In the genomic region with DNA sequence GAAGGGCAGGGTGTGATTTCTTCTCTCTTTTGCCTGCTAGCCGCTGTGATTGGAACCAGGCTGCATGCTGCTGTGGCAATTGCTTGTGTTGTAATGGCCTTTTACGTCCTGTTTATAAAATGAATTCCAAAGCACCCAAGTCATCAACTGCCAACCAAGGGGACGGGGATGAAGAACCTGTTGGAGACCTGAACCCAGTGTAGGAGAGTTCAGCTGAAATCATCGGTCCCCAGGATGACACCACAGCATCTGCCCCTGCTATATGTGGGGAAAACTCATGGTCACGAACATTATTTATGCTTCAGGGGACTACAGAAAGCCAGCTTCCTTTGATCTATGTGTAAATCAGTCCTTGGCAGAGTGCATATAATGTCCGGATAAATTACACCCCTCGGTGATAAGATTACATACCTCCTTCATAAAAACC, we compare ENCODE assay signal across 1 cellular context.
TF ChIP-seq lines count a peak whose summit lies in the region.

No MANE protein-coding gene starts in this region.

TF ChIP-seq in HepG2, 621 proteins besides CTCF, POLR2A, EP300 and RAD21:
- TF ChIP-seq, protein P1, sequence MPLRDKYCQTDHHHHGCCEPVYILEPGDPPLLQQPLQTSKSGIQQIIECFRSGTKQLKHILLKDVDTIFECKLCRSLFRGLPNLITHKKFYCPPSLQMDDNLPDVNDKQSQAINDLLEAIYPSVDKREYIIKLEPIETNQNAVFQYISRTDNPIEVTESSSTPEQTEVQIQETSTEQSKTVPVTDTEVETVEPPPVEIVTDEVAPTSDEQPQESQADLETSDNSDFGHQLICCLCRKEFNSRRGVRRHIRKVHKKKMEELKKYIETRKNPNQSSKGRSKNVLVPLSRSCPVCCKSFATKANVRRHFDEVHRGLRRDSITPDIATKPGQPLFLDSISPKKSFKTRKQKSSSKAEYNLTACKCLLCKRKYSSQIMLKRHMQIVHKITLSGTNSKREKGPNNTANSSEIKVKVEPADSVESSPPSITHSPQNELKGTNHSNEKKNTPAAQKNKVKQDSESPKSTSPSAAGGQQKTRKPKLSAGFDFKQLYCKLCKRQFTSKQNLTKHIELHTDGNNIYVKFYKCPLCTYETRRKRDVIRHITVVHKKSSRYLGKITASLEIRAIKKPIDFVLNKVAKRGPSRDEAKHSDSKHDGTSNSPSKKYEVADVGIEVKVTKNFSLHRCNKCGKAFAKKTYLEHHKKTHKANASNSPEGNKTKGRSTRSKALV (CRISPR knock-in tag; IDR thresholded peaks at IDR 0.05), result no peak
- 0 out of 2 replicates have a peak, but pooled peaks have one; percentile 11 for TF ChIP-seq FOSL2 (CRISPR knock-in tag; IDR thresholded peaks at IDR 0.05)
